ENCODE assay signal across 3 cellular contexts in the genomic region with DNA sequence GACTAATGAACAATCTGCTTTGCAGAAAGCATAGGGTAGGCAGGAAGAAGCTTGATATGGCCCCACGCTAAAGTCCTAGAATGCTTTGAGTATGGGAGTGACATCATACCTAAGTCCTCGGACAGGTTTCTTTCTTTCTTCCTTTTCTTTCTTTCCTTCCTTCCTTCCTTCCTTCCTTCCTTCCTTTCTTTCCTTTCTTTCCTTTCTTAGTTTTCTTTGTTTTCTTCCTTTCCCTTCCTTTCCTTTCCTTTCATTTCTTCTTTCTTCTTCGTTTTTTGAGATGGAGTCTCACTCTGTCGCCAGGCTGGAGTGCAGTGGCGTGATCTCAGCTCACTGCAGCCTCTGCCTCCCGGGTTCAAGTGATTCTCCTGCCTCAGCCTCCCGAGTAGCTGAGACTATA. TPM values are rescaled to one million over a fixed set of nuclear protein-coding genes. Genes with fewer than 3 reads are reported as not detected.
"Had no signal": no experiment of that assay in that cellular context is flagged by ENCODE, and none has a peak within 500 bp of the region (broad histone marks: within the 10 kb centered on the region; RNA-seq: fewer than 3 reads in every experiment).

No MANE protein-coding gene starts in this region.

RNA-seq across cellular contexts. Expression of a gene that starts 48.8 kb away (rescaled TPM):
- total RNA-seq: thoracic aorta, tibial nerve, upper lobe of right lung had no signal
